ENCODE assay signal across 14 cellular contexts in genomic region chr12:89825591-89826449, GRCh38.
DNase-seq lines count a peak whose midpoint lies in the region; ATAC-seq and TF ChIP-seq lines count a peak whose summit lies in the region.
"Had no signal": no experiment of that assay in that cellular context is flagged by ENCODE, and none has a peak within 500 bp of the region (broad histone marks: within the 10 kb centered on the region; RNA-seq: fewer than 3 reads in every experiment).

No MANE protein-coding gene starts in this region.

- H3K27ac Mint-ChIP-seq in glutamatergic neuron (ENCODE audit: unreplicated experiment) = no peak overlapping the region
- H3K27ac Mint-ChIP-seq: T-helper 1 cell treated with Interleukin-12 subunit alpha and Interleukin-12 subunit beta and Interleukin-4 antibody, amounts not matched to agents 30 μg/mL and 1 μg/mL, for 36 hours had no signal

- CTCF ChIA-PET in HEK293T (lab: Yijun Ruan, JAX) = no interaction called here

- H3K36me3 ChIP-seq in SJSA1 (no peaks in the 10 kb centered on the region), upper lobe of left lung (no peaks in the 10 kb centered on the region)
- H3K36me3 ChIP-seq: tibial nerve had no signal

- no peaks in the 10 kb centered on the region for H3K36me3 Mint-ChIP-seq in glutamatergic neuron (ENCODE audit: unreplicated experiment)

- H3K4me3 Mint-ChIP-seq in glutamatergic neuron (ENCODE audit: unreplicated experiment) = no peak overlapping the region
- H3K4me3 Mint-ChIP-seq: T-helper 1 cell treated with Interleukin-12 subunit alpha and Interleukin-12 subunit beta and Interleukin-4 antibody, amounts not matched to agents 30 μg/mL and 1 μg/mL, for 36 hours had no signal

- DNase-seq in AG08395 (ENCODE audit: low spot score) = peak; percentile 27
- peak; percentile 11 for DNase-seq in HEK293T (ENCODE audit: extremely low spot score)
- DNase-seq in SJSA1 (ENCODE audit: low read depth in 1 of 2, low spot score in 2 of 2) = peak in 1 of 2 experiments; percentile 64
- DNase-seq in fibroblast of villous mesenchyme (ENCODE audit: low read depth) = peak; percentile 54
- no peak for DNase-seq in upper lobe of left lung
- DNase-seq in glutamatergic neuron = no peak
- DNase-seq: activated naive CD4-positive, alpha-beta T cell treated with Interleukin-2 at 50 U/mL for 16 hours; foreskin melanocyte; NCI-H1417 treated with DMSO at 0.1 percent for 48 hours; stimulated activated CD4-positive, alpha-beta T cell treated with anti-CD3 and anti-CD28 coated beads, Interleukin-2, amount 100 ng/mL, for 48 hours had no signal

- POLR2A ChIA-PET in HEK293T (lab: Yijun Ruan, JAX) = no interaction called here

- H3K4me3 ChIP-seq in SJSA1 (no peak overlapping the region), fibroblast of villous mesenchyme (ENCODE audit: low read depth, low read length) (no peak overlapping the region), upper lobe of left lung (no peak overlapping the region)
- H3K4me3 ChIP-seq: tibial nerve had no signal

- no peak for TF ChIP-seq POLR2A in upper lobe of left lung (IDR thresholded peaks at IDR 0.05)

- H3K9me3 Mint-ChIP-seq in glutamatergic neuron (ENCODE audit: unreplicated experiment) = no peaks in the 10 kb centered on the region
- H3K9me3 Mint-ChIP-seq: T-helper 1 cell treated with Interleukin-12 subunit alpha and Interleukin-12 subunit beta and Interleukin-4 antibody, amounts not matched to agents 30 μg/mL and 1 μg/mL, for 36 hours had no signal

- peaks cover 3% of the 10 kb centered on the region for H3K4me1 Mint-ChIP-seq in glutamatergic neuron (ENCODE audit: low read depth, unreplicated experiment)

- no peak for TF ChIP-seq EP300 in upper lobe of left lung (IDR thresholded peaks at IDR 0.05)

- 0 out of 2 replicates have a peak overlapping the region, but pooled peaks have one; percentile 1 for H3K27ac ChIP-seq in SJSA1
- no peak overlapping the region for H3K27ac ChIP-seq in upper lobe of left lung
- H3K27ac ChIP-seq: tibial nerve had no signal

- H3K27me3 ChIP-seq in SJSA1 (replicated peaks) (no peaks in the 10 kb centered on the region), upper lobe of left lung (no peaks in the 10 kb centered on the region)
- H3K27me3 ChIP-seq: tibial nerve had no signal

- WGBS in upper lobe of left lung, 2 donors = 78 to 82% methylated on average over 6 of the region's 6 CpGs

- ATAC-seq in HG02588 (IDR thresholded peaks at IDR 0.05; ENCODE audit: unreplicated experiment) (no peak), HG02973 (IDR thresholded peaks at IDR 0.05; ENCODE audit: unreplicated experiment) (no peak), upper lobe of left lung (ENCODE audit: low FRiP score in 2 of 2) (no peak)

- TF ChIP-seq CTCF in fibroblast of villous mesenchyme (IDR thresholded peaks at IDR 0.05; ENCODE audit: insufficient read depth, low read depth, low read length) (no peak), upper lobe of left lung (IDR thresholded peaks at IDR 0.05) (no peak), glutamatergic neuron (IDR thresholded peaks at IDR 0.05; ENCODE audit: partially characterized antibody, unreplicated experiment) (no peak)

- no peaks in the 10 kb centered on the region for H3K27me3 Mint-ChIP-seq in glutamatergic neuron (ENCODE audit: unreplicated experiment)

- H3K4me1 ChIP-seq in SJSA1 (replicated peaks) (peaks cover 17% of the 10 kb centered on the region), upper lobe of left lung (no peaks in the 10 kb centered on the region)
- H3K4me1 ChIP-seq: tibial nerve had no signal

- H3K9me3 ChIP-seq in SJSA1 (replicated peaks) = no peaks in the 10 kb centered on the region
- no peaks in the 10 kb centered on the region for H3K9me3 ChIP-seq in upper lobe of left lung
- H3K9me3 ChIP-seq: tibial nerve had no signal

TF ChIP-seq in HEK293T, 16 proteins besides CTCF, POLR2A, EP300 and RAD21:
- TF ChIP-seq, protein P1, sequence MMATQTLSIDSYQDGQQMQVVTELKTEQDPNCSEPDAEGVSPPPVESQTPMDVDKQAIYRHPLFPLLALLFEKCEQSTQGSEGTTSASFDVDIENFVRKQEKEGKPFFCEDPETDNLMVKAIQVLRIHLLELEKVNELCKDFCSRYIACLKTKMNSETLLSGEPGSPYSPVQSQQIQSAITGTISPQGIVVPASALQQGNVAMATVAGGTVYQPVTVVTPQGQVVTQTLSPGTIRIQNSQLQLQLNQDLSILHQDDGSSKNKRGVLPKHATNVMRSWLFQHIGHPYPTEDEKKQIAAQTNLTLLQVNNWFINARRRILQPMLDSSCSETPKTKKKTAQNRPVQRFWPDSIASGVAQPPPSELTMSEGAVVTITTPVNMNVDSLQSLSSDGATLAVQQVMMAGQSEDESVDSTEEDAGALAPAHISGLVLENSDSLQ (IDR thresholded peaks at IDR 0.05) = peak; percentile 91
- TF ChIP-seq ARNT (IDR thresholded peaks at IDR 0.05) = no peak

Comparison
In these comparisons a context has a peak if more than half of its experiments do, and no peak if none do; other contexts are left out.
1. DNase-seq: peak in AG08395 (single experiment), HEK293T (single experiment) and fibroblast of villous mesenchyme (single experiment); none in upper lobe of left lung (0 of 2) and glutamatergic neuron (single experiment).